14 cellular contexts compared by ENCODE assay signal in genomic region chr2:9106338-9107167, GRCh38.
DNase-seq lines count a peak whose midpoint lies in the region; ATAC-seq, FAIRE-seq and TF ChIP-seq lines count a peak whose summit lies in the region.
"Had no signal": no experiment of that assay in that cellular context is flagged by ENCODE, and none has a peak within 500 bp of the region (broad histone marks: within the 10 kb centered on the region; RNA-seq: fewer than 3 reads in every experiment).

No MANE protein-coding gene starts in this region.

- no peak overlapping the region for H4K5ac ChIP-seq in mesendoderm (ENCODE audit: low read length)

- no peaks in the 10 kb centered on the region for H3K27me3 ChIP-seq in body of pancreas
- no peaks in the 10 kb centered on the region for H3K27me3 ChIP-seq in mesendoderm (ENCODE audit: insufficient read depth, low read length, poor library complexity)
- H3K27me3 ChIP-seq: BE2C had no signal

- H3K79me1 ChIP-seq in mesendoderm (ENCODE audit: low read length), result no peaks in the 10 kb centered on the region

- H3K4ac ChIP-seq in mesendoderm (ENCODE audit: low read depth, low read length), result no peak overlapping the region

- no peak for TF ChIP-seq CTCF in body of pancreas (IDR thresholded peaks at IDR 0.05)

- H3K4me3 ChIP-seq in body of pancreas (no peak overlapping the region), mesendoderm (ENCODE audit: low read length) (no peak overlapping the region)

- TF ChIP-seq POLR2A in body of pancreas (IDR thresholded peaks at IDR 0.05) (no peak), GM12891 (IDR thresholded peaks at IDR 0.05; ENCODE audit: low read depth, low read length) (no peak)

- no peak for FAIRE-seq in GM12891 (lab: Jason Lieb, UNC)
- FAIRE-seq: RCC 7860 had no signal

- no peak overlapping the region for H3K23ac ChIP-seq in mesendoderm (ENCODE audit: low read length)

- no peak overlapping the region for H3K4me2 ChIP-seq in mesendoderm (ENCODE audit: low read length)

- H3K4me1 ChIP-seq in body of pancreas, result no peaks in the 10 kb centered on the region
- peaks cover 10% of the 10 kb centered on the region for H3K4me1 ChIP-seq in mesendoderm (ENCODE audit: control insufficient read depth, low read depth, low read length)
- H3K4me1 ChIP-seq: BE2C had no signal

- peak overlapping the region; percentile 17 for H3K56ac ChIP-seq in mesendoderm (ENCODE audit: low read length)

- peak; percentile 96 for DNase-seq in DMS153 (lab: John Stamatoyannopoulos, UW)
- peak; percentile 63 for DNase-seq in NCI-H2029 treated with DMSO at 0.1 percent for 48 hours (lab: John Stamatoyannopoulos, UW)
- no peak for DNase-seq in body of pancreas
- no peak for DNase-seq in mesendoderm
- DNase-seq in GM12891 (ENCODE audit: insufficient read length, low spot score), result no peak
- DNase-seq in substantia nigra (lab: John Stamatoyannopoulos, UW), result no peak
- DNase-seq in SW 1271 (lab: John Stamatoyannopoulos, UW), result no peak
- DNase-seq in retina, result no peak
- DNase-seq: activated CD4-positive, alpha-beta T cell treated with anti-CD3 and anti-CD28 coated beads, Interleukin-2, amount 50 U/mL, for 48 hours; activated naive CD4-positive, alpha-beta T cell; BE2C; NCI-H2171 treated with DMSO at 0.1 percent for 48 hours; stimulated activated CD4-positive, alpha-beta T cell treated with anti-CD3 and anti-CD28 coated beads, Interleukin-4, amount 100 ng/mL, for 1 hour had no signal

- WGBS in body of pancreas, 2 donors, result 74% methylated on average over 11 to 12 of the region's 12 CpGs
- no CpG with 5 or more reads among the region's 12 CpGs for WGBS in mesendoderm (ENCODE audit: extremely low coverage, insufficient coverage, low lambda C conversion rate)

- H3K36me3 ChIP-seq in body of pancreas (replicated peaks in 1 of 2; ENCODE audit: insufficient read depth in 1 of 2, low read depth in 2 of 2) (no peaks in the 10 kb centered on the region), mesendoderm (ENCODE audit: control insufficient read depth, insufficient read depth, low read length) (no peaks in the 10 kb centered on the region)
- H3K36me3 ChIP-seq: BE2C had no signal

- intact Hi-C loops in body of pancreas (cut with DNase I), result no loop called here

- H2AK5ac ChIP-seq in mesendoderm (ENCODE audit: low read length), result no peak overlapping the region

- no peak overlapping the region for H2BK15ac ChIP-seq in mesendoderm (replicated peaks; ENCODE audit: low read depth)

- no peaks in the 10 kb centered on the region for H3K9me3 ChIP-seq in body of pancreas
- H3K9me3 ChIP-seq: BE2C had no signal

- H3K27ac ChIP-seq in body of pancreas, result no peak overlapping the region
- no peak overlapping the region for H3K27ac ChIP-seq in mesendoderm (ENCODE audit: low read depth, low read length)
- H3K27ac ChIP-seq in substantia nigra (ENCODE audit: low read depth, low read length, poor library complexity, severe bottlenecking), result no peak overlapping the region

- no peak overlapping the region for H3K18ac ChIP-seq in mesendoderm (ENCODE audit: low read length)

- no peak overlapping the region for H3K9ac ChIP-seq in mesendoderm (ENCODE audit: low read length)

- no peaks in the 10 kb centered on the region for H3K79me2 ChIP-seq in mesendoderm (ENCODE audit: control insufficient read depth, insufficient read depth, low read length)

- no peak overlapping the region for H2BK5ac ChIP-seq in mesendoderm (ENCODE audit: low read length)

- H4K8ac ChIP-seq in mesendoderm (ENCODE audit: low read depth, low read length), result no peak overlapping the region

- ATAC-seq in body of pancreas, result peak; percentile 35

- H2BK120ac ChIP-seq in mesendoderm (ENCODE audit: low read depth, low read length), result no peak overlapping the region

TF ChIP-seq in GM12891, 5 proteins besides CTCF, POLR2A, EP300 and RAD21:
- no peak for TF ChIP-seq TAF1 (IDR thresholded peaks at IDR 0.05; ENCODE audit: low read depth, low read length)
- TF ChIP-seq POLR2AphosphoS5 (IDR thresholded peaks at IDR 0.05; ENCODE audit: low read depth, low read length), result no peak
- no peak for TF ChIP-seq SPI1 (IDR thresholded peaks at IDR 0.05; ENCODE audit: low read depth, low read length)
- TF ChIP-seq PAX5 (IDR thresholded peaks at IDR 0.05; ENCODE audit: insufficient read depth, low read length, severe bottlenecking), result no peak
- no peak for TF ChIP-seq POU2F2 (IDR thresholded peaks at IDR 0.05; ENCODE audit: low read depth, low read length)

Comparison
In these comparisons a context has a peak if more than half of its experiments do, and no peak if none do; other contexts are left out.
1. DNase-seq: peak in DMS153 (single experiment) and NCI-H2029 treated with DMSO at 0.1 percent for 48 hours (single experiment); none in body of pancreas (0 of 4), mesendoderm (single experiment), GM12891 (single experiment), substantia nigra (0 of 49), SW 1271 (0 of 2) and retina (single experiment).